8 cellular contexts compared by ENCODE assay signal in genomic region chr2:45649457-45649854, GRCh38. TPM values are rescaled to one million over a fixed set of nuclear protein-coding genes. Genes with fewer than 3 reads are reported as not detected.
DNase-seq lines count a peak whose midpoint lies in the region; ATAC-seq and TF ChIP-seq lines count a peak whose summit lies in the region.

No MANE protein-coding gene starts in this region.

- H3K4me1 ChIP-seq in gastroesophageal sphincter (peaks cover 0 to 52% (median 11%) of the 10 kb centered on the region in 3 donors), sigmoid colon (peaks cover 0 to 47% (median 39%) of the 10 kb centered on the region in 4 donors)

- TF ChIP-seq CTCF in VCaP (conservative IDR thresholded peaks at IDR 0.05) (peak; percentile 22), gastroesophageal sphincter (IDR thresholded peaks at IDR 0.05) (peak in 1 of 4 experiments; percentile 16), sigmoid colon (IDR thresholded peaks at IDR 0.05) (no peak)

- ATAC-seq in gastroesophageal sphincter = no peak
- no peak for ATAC-seq in HG03025 (IDR thresholded peaks at IDR 0.05; ENCODE audit: low FRiP score, unreplicated experiment)

- H3K4me3 ChIP-seq in gastroesophageal sphincter (peak overlapping the region; percentile 74 to 97), sigmoid colon (peak overlapping the region; percentile 78 to 93 (median 88))

- WGBS in gastroesophageal sphincter (ENCODE audit: low coverage in 1 of 2), 2 donors = 3 to 14% methylated on average over 9 to 10 of the region's 10 CpGs
- 8 to 17% methylated on average over 10 of the region's 10 CpGs for WGBS in sigmoid colon, 2 donors

- H3K4me3 Mint-ChIP-seq in T-helper 2 cell treated with Interferon-gamma antibody and Interleukin-4, amounts not matched to agents 5 μg/mL and 100 μg/mL, for 36 hours = peak overlapping the region; percentile 89

- no peaks in the 10 kb centered on the region for H3K9me3 ChIP-seq in gastroesophageal sphincter
- no peaks in the 10 kb centered on the region for H3K9me3 ChIP-seq in sigmoid colon

- TF ChIP-seq POLR2A in gastroesophageal sphincter (IDR thresholded peaks at IDR 0.05) = no peak
- no peak for TF ChIP-seq POLR2A in sigmoid colon (IDR thresholded peaks at IDR 0.05)

- TF ChIP-seq EP300 in gastroesophageal sphincter (IDR thresholded peaks at IDR 0.05) (no peak), sigmoid colon (IDR thresholded peaks at IDR 0.05) (no peak)

- H3K9me3 Mint-ChIP-seq in T-helper 2 cell treated with Interferon-gamma antibody and Interleukin-4, amounts not matched to agents 5 μg/mL and 100 μg/mL, for 36 hours = peaks cover 3% of the 10 kb centered on the region

- H3K36me3 Mint-ChIP-seq in T-helper 2 cell treated with Interferon-gamma antibody and Interleukin-4, amounts not matched to agents 5 μg/mL and 100 μg/mL, for 36 hours (ENCODE audit: low read depth) = peaks cover 4% of the 10 kb centered on the region

- H3K27me3 ChIP-seq in gastroesophageal sphincter (no peaks in the 10 kb centered on the region), sigmoid colon (no peaks in the 10 kb centered on the region)

- H3K27me3 Mint-ChIP-seq in T-helper 2 cell treated with Interferon-gamma antibody and Interleukin-4, amounts not matched to agents 5 μg/mL and 100 μg/mL, for 36 hours (ENCODE audit: low read depth) = peaks cover 26% of the 10 kb centered on the region

- H3K4me1 Mint-ChIP-seq in T-helper 2 cell treated with Interferon-gamma antibody and Interleukin-4, amounts not matched to agents 5 μg/mL and 100 μg/mL, for 36 hours (ENCODE audit: low read depth) = peaks cover 33% of the 10 kb centered on the region

- H3K27ac Mint-ChIP-seq in T-helper 2 cell treated with Interferon-gamma antibody and Interleukin-4, amounts not matched to agents 5 μg/mL and 100 μg/mL, for 36 hours = peak overlapping the region; percentile 47

- H3K27ac ChIP-seq in VCaP (peak overlapping the region; percentile 89), gastroesophageal sphincter (peak overlapping the region; percentile 95 to 100 (median 100)), sigmoid colon (peak overlapping the region; percentile 96 to 99 (median 99))

- DNase-seq in T-helper 2 cell treated with Interferon-gamma antibody and Interleukin-4, amounts not matched to agents 5 μg/mL and 100 μg/mL, for 36 hours (ENCODE audit: low spot score) = no peak
- DNase-seq in T-helper 2 cell (no peak), sigmoid colon (no peak), OCI-M2 (lab: John Stamatoyannopoulos, UW; ENCODE audit: unreplicated experiment) (no peak), NCI-H2029 (lab: John Stamatoyannopoulos, UW) (no peak)

- intact Hi-C loops in sigmoid colon (cut with DNase I) = no loop called here

- H3K36me3 ChIP-seq in gastroesophageal sphincter (no peaks in the 10 kb centered on the region), sigmoid colon (no peaks in the 10 kb centered on the region)

RNA-seq across cellular contexts. Expression of gene PRKCE, which starts 2.0 kb away (rescaled TPM):
- total RNA-seq in gastroesophageal sphincter (10 to 100 TPM in 3 of 4 donors, 1 to 10 TPM in 1; 5.9 to 21.2 (median 18.5) TPM), sigmoid colon (10 to 100 TPM; 15.8 to 21.9 (median 19.2) TPM)
- polyA plus RNA-seq in sigmoid colon = 1 to 10 TPM; 3.0 to 7.7 (median 3.5) TPM

RNA-seq across cellular contexts. Expression of gene SRBD1, which starts 38.4 kb away (rescaled TPM):
- total RNA-seq in gastroesophageal sphincter (10 to 100 TPM in 3 of 4 donors, 1 to 10 TPM in 1; 7.7 to 16.7 (median 12.5) TPM), sigmoid colon (10 to 100 TPM; 13.3 to 31.4 (median 17.6) TPM)
- polyA plus RNA-seq in sigmoid colon = 10 to 100 TPM in 1 of 3 donors, 1 to 10 TPM in 2; 9.0 to 16.0 (median 9.8) TPM
